ENCODE assay signal across 11 cellular contexts in genomic region chr3:163508212-163508611, GRCh38.
"Had no signal": no experiment of that assay in that cellular context is flagged by ENCODE, and none has a peak within 500 bp of the region (broad histone marks: within the 10 kb centered on the region; RNA-seq: fewer than 3 reads in every experiment).

No MANE protein-coding gene starts in this region.

- H3K36me3 ChIP-seq: breast epithelium, sigmoid colon, suprapubic skin had no signal

- ATAC-seq: stimulated activated naive CD8-positive, alpha-beta T cell treated with anti-CD3 and anti-CD28 coated beads, Interleukin-15, Interleukin-2, amounts not matched to agents 100 U/mL and 50 U/mL, for 24 hours had no signal

- H3K27ac ChIP-seq: breast epithelium, sigmoid colon, suprapubic skin had no signal

- DNase-seq: activated effector memory CD4-positive, alpha-beta T cell treated with anti-CD3 and anti-CD28 coated beads, Interleukin-2, amount 50 U/mL, for 16 hours; activated T-cell treated with anti-CD3 and anti-CD28 coated beads, Interleukin-2, amount 50 U/mL, for 24 hours; anterior cingulate cortex; dermis blood vessel endothelial cell; mesendoderm; nephron progenitor cell; sigmoid colon; stimulated activated CD4-positive, alpha-beta T cell treated with anti-CD3 and anti-CD28 coated beads, Interleukin-2, amount 100 ng/mL, for 24 hours; stimulated activated naive CD8-positive, alpha-beta T cell treated with anti-CD3 and anti-CD28 coated beads, Interleukin-15, Interleukin-2, amounts not matched to agents 100 U/mL and 50 U/mL, for 24 hours had no signal

- H3K27me3 ChIP-seq: breast epithelium, sigmoid colon, suprapubic skin had no signal

- H3K9me3 ChIP-seq: breast epithelium, sigmoid colon, suprapubic skin had no signal

- H3K4me1 ChIP-seq: breast epithelium, sigmoid colon, suprapubic skin had no signal

- H3K4me3 ChIP-seq: breast epithelium, sigmoid colon, suprapubic skin had no signal
